Comparison of ENCODE assay signal across 8 cellular contexts in genomic region chr12:1629338-1630080, GRCh38. TPM values are rescaled to one million over a fixed set of nuclear protein-coding genes. Genes with fewer than 3 reads are reported as not detected.
DNase-seq lines count a peak whose midpoint lies in the region; ATAC-seq and TF ChIP-seq lines count a peak whose summit lies in the region.

No MANE protein-coding gene starts in this region.

- peaks cover 73% of the 10 kb centered on the region for H3K27me3 Mint-ChIP-seq in activated T-cell treated with anti-CD3 and anti-CD28 coated beads, Interleukin-2, amount 50 U/mL, for 24 hours

- DNase-seq in activated T-cell treated with anti-CD3 and anti-CD28 coated beads, Interleukin-2, amount 50 U/mL, for 24 hours = no peak
- DNase-seq in activated T-cell treated with anti-CD3 and anti-CD28 coated beads for 4 hours (no peak), right atrium auricular region (ENCODE audit: low spot score) (no peak), NCI-H226 (no peak)

- H3K9me3 Mint-ChIP-seq in activated T-cell treated with anti-CD3 and anti-CD28 coated beads, Interleukin-2, amount 50 U/mL, for 24 hours = no peaks in the 10 kb centered on the region

- peaks cover 19% of the 10 kb centered on the region for H3K4me1 Mint-ChIP-seq in activated T-cell treated with anti-CD3 and anti-CD28 coated beads, Interleukin-2, amount 50 U/mL, for 24 hours (ENCODE audit: low read depth)

- TF ChIP-seq CTCF in VCaP (conservative IDR thresholded peaks at IDR 0.05) (no peak), right atrium auricular region (IDR thresholded peaks at IDR 0.05) (no peak)

- no peak overlapping the region for H3K27ac Mint-ChIP-seq in activated T-cell treated with anti-CD3 and anti-CD28 coated beads, Interleukin-2, amount 50 U/mL, for 24 hours

- no peaks in the 10 kb centered on the region for H3K36me3 ChIP-seq in right atrium auricular region
- H3K36me3 ChIP-seq in skeletal muscle tissue (ENCODE audit: control insufficient read depth in 3 of 3, insufficient read depth in 3 of 3, low read length in 3 of 3) = no peaks in the 10 kb centered on the region

- H3K9me3 ChIP-seq in right atrium auricular region (no peaks in the 10 kb centered on the region), skeletal muscle tissue (ENCODE audit: control insufficient read depth in 3 of 3, low read length in 3 of 3) (no peaks in the 10 kb centered on the region)

- ATAC-seq in GM19467 (IDR thresholded peaks at IDR 0.05; ENCODE audit: unreplicated experiment) = no peak
- ATAC-seq in GM19452 (IDR thresholded peaks at IDR 0.05; ENCODE audit: unreplicated experiment) = no peak

- no peaks in the 10 kb centered on the region for H3K36me3 Mint-ChIP-seq in activated T-cell treated with anti-CD3 and anti-CD28 coated beads, Interleukin-2, amount 50 U/mL, for 24 hours (ENCODE audit: low read depth)

- peak overlapping the region; percentile 40 to 60 for H3K4me3 ChIP-seq in right atrium auricular region
- H3K4me3 ChIP-seq in skeletal muscle tissue (ENCODE audit: low read length in 3 of 3) = peak overlapping the region; percentile 56 to 60 (median 59)

- H3K4me1 ChIP-seq in right atrium auricular region (peaks cover 0 to 45% of the 10 kb centered on the region in 2 donors), skeletal muscle tissue (ENCODE audit: control insufficient read depth in 3 of 3, insufficient read depth in 3 of 3, low read length in 3 of 3) (peaks cover 7 to 22% (median 18%) of the 10 kb centered on the region in 3 donors)

- H3K27ac ChIP-seq in VCaP (peak overlapping the region; percentile 62), right atrium auricular region (peak overlapping the region in 1 of 2 donors; percentile 41), skeletal muscle tissue (ENCODE audit: low read depth, low read length) (no peak overlapping the region)

- no peaks in the 10 kb centered on the region for H3K27me3 ChIP-seq in right atrium auricular region
- H3K27me3 ChIP-seq in skeletal muscle tissue (ENCODE audit: control insufficient read depth in 3 of 3, insufficient read depth in 3 of 3, low read length in 3 of 3) = peaks cover 23 to 47% (median 32%) of the 10 kb centered on the region in 3 donors

- peak overlapping the region in 2 of 3 donors; percentile 23 to 69 for H3K9ac ChIP-seq in skeletal muscle tissue (ENCODE audit: low read depth in 1 of 3, low read length in 3 of 3)

- H3K4me3 Mint-ChIP-seq in activated T-cell treated with anti-CD3 and anti-CD28 coated beads, Interleukin-2, amount 50 U/mL, for 24 hours = peak overlapping the region; percentile 54

RNA-seq across cellular contexts. Expression of gene WNT5B, which starts 0.5 kb away (rescaled TPM):
- total RNA-seq in right atrium auricular region = 1 to 10 TPM; 1.5 to 3.0 TPM
- 30.3 TPM for total RNA-seq in skeletal muscle tissue

RNA-seq across cellular contexts. Expression of gene FBXL14, which starts 35.1 kb away (rescaled TPM):
- total RNA-seq in right atrium auricular region (10 to 100 TPM in 1 of 2 donors, 1 to 10 TPM in 1; 6.3 to 11.3 TPM), skeletal muscle tissue (5.2 TPM)
